ENCODE assay signal across 2 cellular contexts in genomic region chr17:75405365-75406221, GRCh38.
A peak's percentile ranks its signal among the peaks of the same experiment; 100 is the strongest.
TF ChIP-seq lines count a peak whose summit lies in the region.

GRB2 (minus strand) TSS chr17:75405678; CDS start chr17:75393628, 12,050 bp downstream.

TF ChIP-seq in IMR-90, 13 proteins besides CTCF, POLR2A, EP300 and RAD21:
- TF ChIP-seq RFX5 (IDR thresholded peaks at IDR 0.05; ENCODE audit: low read depth, low read length) (no peak), MAFK (IDR thresholded peaks at IDR 0.05; ENCODE audit: low read depth, low read length) (no peak), FOS (IDR thresholded peaks at IDR 0.05; ENCODE audit: low read depth, low read length) (no peak), USF2 (IDR thresholded peaks at IDR 0.05; ENCODE audit: low read depth, low read length) (peak; percentile 73; the same call in 1 of the 2 replicates), SMC3 (IDR thresholded peaks at IDR 0.05; ENCODE audit: low read depth, low read length) (no peak), ELK1 (IDR thresholded peaks at IDR 0.05; ENCODE audit: borderline replicate concordance, low read depth, low read length) (no peak), MXI1 (IDR thresholded peaks at IDR 0.05; ENCODE audit: borderline replicate concordance, low read depth, low read length) (0 out of 2 replicates have a peak, but pooled peaks have one; percentile 33), BHLHE40 (IDR thresholded peaks at IDR 0.05; ENCODE audit: low read depth, low read length) (no peak), MAZ (IDR thresholded peaks at IDR 0.05; ENCODE audit: borderline replicate concordance, low read depth, low read length) (peak; percentile 82; the same call in 1 of the 2 replicates), CHD1 (IDR thresholded peaks at IDR 0.05; ENCODE audit: low read depth, low read length) (no peak), NFE2L2 (IDR thresholded peaks at IDR 0.05; ENCODE audit: low read depth, low read length) (no peak), RCOR1 (IDR thresholded peaks at IDR 0.05; ENCODE audit: insufficient replicate concordance, low read length) (no peak), CEBPB (IDR thresholded peaks at IDR 0.05; ENCODE audit: low read depth, low read length) (no peak)

TF ChIP-seq in endothelial cell of umbilical vein, 7 proteins besides CTCF, POLR2A, EP300 and RAD21:
- TF ChIP-seq FOS (IDR thresholded peaks at IDR 0.05; ENCODE audit: borderline replicate concordance, insufficient read depth, low read length) (no peak), MYC (IDR thresholded peaks at IDR 0.05; ENCODE audit: low read depth, low read length) (no peak), EZH2 (IDR thresholded peaks at IDR 0.05; ENCODE audit: borderline replicate concordance, low read depth, low read length, severe bottlenecking) (no peak), POLR2AphosphoS5 (IDR thresholded peaks at IDR 0.05; ENCODE audit: insufficient read depth, low read depth, low read length) (peak; percentile 97)
